Comparison of ENCODE assay signal across 8 cellular contexts in genomic region chr14:67619446-67620216, GRCh38. TPM values are rescaled to one million over a fixed set of nuclear protein-coding genes. Genes with fewer than 3 reads are reported as not detected.
A peak's percentile ranks its signal among the peaks of the same experiment; 100 is the strongest.
DNase-seq lines count a peak whose midpoint lies in the region; ATAC-seq, FAIRE-seq and TF ChIP-seq lines count a peak whose summit lies in the region.

ARG2 (plus strand) TSS chr14:67619920; CDS start chr14:67619978, 58 bp downstream.

- H3K36me3 ChIP-seq in ACC112 (ENCODE audit: insufficient read depth, low read length): no peaks in the 10 kb centered on the region
- peaks cover 38% of the 10 kb centered on the region for H3K36me3 ChIP-seq in WERI-Rb-1
- H3K36me3 ChIP-seq in bronchial epithelial cell (ENCODE audit: control insufficient read depth, insufficient read depth, low read length): peaks cover under 1% of the 10 kb centered on the region
- no peaks in the 10 kb centered on the region for H3K36me3 ChIP-seq in small intestine (ENCODE audit: control insufficient read depth in 2 of 2, insufficient read depth in 2 of 2, low read length in 2 of 2)

- no peaks in the 10 kb centered on the region for H3K79me2 ChIP-seq in ACC112 (ENCODE audit: control insufficient read depth, insufficient read depth, low read length, unreplicated experiment)

- H3K4me3 ChIP-seq in ACC112 (ENCODE audit: low read depth, low read length): peak within 1 kb of the TSS; percentile 86
- peak within 1 kb of the TSS; percentile 89 for H3K4me3 ChIP-seq in WERI-Rb-1 (ENCODE audit: low read depth, low read length)
- H3K4me3 ChIP-seq in bronchial epithelial cell (ENCODE audit: low read depth, low read length): peak within 1 kb of the TSS; percentile 69
- peak within 1 kb of the TSS; percentile 30 to 63 for H3K4me3 ChIP-seq in small intestine (ENCODE audit: low read depth in 1 of 2, low read length in 2 of 2)

- peaks cover 25% of the 10 kb centered on the region for H3K4me1 ChIP-seq in ACC112 (ENCODE audit: control insufficient read depth, insufficient read depth, low read length, unreplicated experiment)
- H3K4me1 ChIP-seq in small intestine (ENCODE audit: control insufficient read depth in 2 of 2, insufficient read depth in 1 of 2, low read depth in 1 of 2, low read length in 1 of 2): peaks cover 0 to 5% of the 10 kb centered on the region in 2 donors

- H3K27ac ChIP-seq in ACC112 (ENCODE audit: low read depth, low read length): peak within 1 kb of the TSS; percentile 14; the same call in 1 of the 2 replicates
- peak within 1 kb of the TSS; percentile 55 for H3K27ac ChIP-seq in WERI-Rb-1
- H3K27ac ChIP-seq in small intestine (ENCODE audit: low read depth in 1 of 2, low read length in 1 of 2): peak within 1 kb of the TSS; percentile 38 to 61

- H2AFZ ChIP-seq in ACC112 (ENCODE audit: low read length, unreplicated experiment): peak within 1 kb of the TSS; percentile 81

- 0 to 1% (median 0%) methylated on average over 51 to 62 of the region's 62 CpGs for WGBS in small intestine, 3 donors

- H3K27me3 ChIP-seq in ACC112 (ENCODE audit: insufficient read depth, low read length): no peaks in the 10 kb centered on the region
- H3K27me3 ChIP-seq in WERI-Rb-1 (ENCODE audit: insufficient read depth, low read depth, severe bottlenecking): no peaks in the 10 kb centered on the region
- no peaks in the 10 kb centered on the region for H3K27me3 ChIP-seq in bronchial epithelial cell (ENCODE audit: control insufficient read depth, insufficient read depth, low read length)
- no peaks in the 10 kb centered on the region for H3K27me3 ChIP-seq in small intestine (ENCODE audit: control insufficient read depth in 2 of 2, insufficient read depth in 2 of 2, low read length in 2 of 2)

- H3K9me3 ChIP-seq in WERI-Rb-1 (ENCODE audit: severe bottlenecking): no peaks in the 10 kb centered on the region
- H3K9me3 ChIP-seq in small intestine (ENCODE audit: control insufficient read depth, low read depth): no peaks in the 10 kb centered on the region

- peak; percentile 34 for TF ChIP-seq CTCF in WERI-Rb-1 (IDR thresholded peaks at IDR 0.05; ENCODE audit: low read depth, low read length)
- peak; percentile 19 for TF ChIP-seq CTCF in bronchial epithelial cell (IDR thresholded peaks at IDR 0.05; ENCODE audit: insufficient read depth, low read length, severe bottlenecking)

- DNase-seq in NCI-H2171 treated with DMSO at 0.1 percent for 48 hours (lab: John Stamatoyannopoulos, UW): peak; percentile 96
- DNase-seq in WERI-Rb-1: peak; percentile 99
- DNase-seq in bronchial epithelial cell (ENCODE audit: low read depth): peak; percentile 82
- peak; percentile 100 for DNase-seq in iPS-NIHi11 (ENCODE audit: low spot score)
- DNase-seq in small intestine: peak; percentile 99

- ATAC-seq in GM18868 (IDR thresholded peaks at IDR 0.05; ENCODE audit: unreplicated experiment) (peak; percentile 91), HG03108 (IDR thresholded peaks at IDR 0.05; ENCODE audit: unreplicated experiment) (peak; percentile 96)

- FAIRE-seq in bronchial epithelial cell (lab: Jason Lieb, UNC) (no peak), small intestine (lab: Jason Lieb, UNC) (no peak)

RNA-seq across cellular contexts. Expression of gene ARG2, which starts in this region (rescaled TPM):
- total RNA-seq in bronchial epithelial cell: 113 and 123 TPM in 2 replicates
- 10 to 100 TPM; 16.2 to 56.1 (median 29.5) TPM for polyA plus RNA-seq in small intestine

Comparison
In these comparisons a context has a peak if more than half of its experiments do, and no peak if none do; other contexts are left out.
1. Peak in every context shown above with its lines: DNase-seq, ATAC-seq, H3K4me3 ChIP-seq and H3K27ac ChIP-seq.